ENCODE assay signal across 9 cellular contexts in the genomic region with DNA sequence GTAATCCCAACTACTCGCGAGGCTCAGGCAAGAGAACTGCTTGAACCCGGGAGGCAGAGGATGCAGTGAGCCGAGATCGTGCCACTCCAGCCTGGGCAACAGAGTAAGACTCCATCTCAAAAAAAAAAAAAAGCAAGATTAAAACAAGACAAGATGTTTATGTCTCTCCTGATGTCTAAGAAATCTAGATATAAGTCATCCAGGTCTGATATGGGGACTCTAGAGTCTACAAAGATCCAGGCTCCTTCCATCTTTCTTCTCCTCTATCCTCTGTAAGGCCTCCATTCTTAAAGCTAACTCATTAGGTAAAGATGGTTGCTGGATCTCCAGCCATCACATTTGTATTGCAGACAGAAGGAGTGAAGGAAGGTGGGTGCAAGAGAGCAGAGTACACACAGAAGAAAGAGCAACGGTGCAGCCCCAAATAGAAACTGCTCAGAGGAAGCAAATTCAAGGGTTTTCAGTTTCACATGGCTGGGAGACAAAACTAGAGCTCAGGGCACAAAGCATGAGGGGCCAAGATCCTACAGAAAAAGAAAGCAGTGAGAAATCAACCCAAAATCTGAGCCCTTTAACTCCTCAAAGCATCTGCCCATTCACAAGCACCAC.
A peak's percentile ranks its signal among the peaks of the same experiment; 100 is the strongest.
DNase-seq lines count a peak whose midpoint lies in the region; ATAC-seq, FAIRE-seq and TF ChIP-seq lines count a peak whose summit lies in the region.
"Had no signal": no experiment of that assay in that cellular context is flagged by ENCODE, and none has a peak within 500 bp of the region (broad histone marks: within the 10 kb centered on the region; RNA-seq: fewer than 3 reads in every experiment).

No MANE protein-coding gene starts in this region.

- peak overlapping the region; percentile 73 for H3K4me3 ChIP-seq in DOHH2 (ENCODE audit: low read length)
- peak overlapping the region; percentile 39 for H3K4me3 ChIP-seq in SU-DHL-6 (ENCODE audit: insufficient read depth, low read length, poor library complexity, severe bottlenecking)

- H3K27ac ChIP-seq in DOHH2 (ENCODE audit: low read depth, low read length) (peak overlapping the region; percentile 95), SU-DHL-6 (ENCODE audit: low read depth, low read length) (peak overlapping the region; percentile 96)

- no peaks in the 10 kb centered on the region for H3K9me2 ChIP-seq in DOHH2 (replicated peaks; ENCODE audit: control insufficient read depth, low read length)
- H3K9me2 ChIP-seq in SU-DHL-6 (replicated peaks; ENCODE audit: insufficient read depth, low read length) = no peaks in the 10 kb centered on the region

- H3K27me3 ChIP-seq in DOHH2 (ENCODE audit: control insufficient read depth, low read length) (no peaks in the 10 kb centered on the region), SU-DHL-6 (ENCODE audit: low read length) (no peaks in the 10 kb centered on the region)

- peak; percentile 21 for DNase-seq in GM19239 (ENCODE audit: insufficient read length, low spot score)
- DNase-seq in NCI-H1930 (lab: John Stamatoyannopoulos, UW) = no peak
- DNase-seq in activated effector memory CD4-positive, alpha-beta T cell treated with anti-CD3 and anti-CD28 coated beads, Interleukin-2, amount 50 U/mL, for 16 hours = no peak
- DNase-seq in NCI-H510A treated with DMSO at 0.1 percent for 48 hours (lab: John Stamatoyannopoulos, UW) = no peak
- DNase-seq in GF-D8 (lab: John Stamatoyannopoulos, UW) = no peak
- DNase-seq: DMS153 had no signal

- H3K4me1 ChIP-seq in DOHH2 (ENCODE audit: control insufficient read depth, low read length) = peaks cover 94% of the 10 kb centered on the region

- H3K79me2 ChIP-seq in DOHH2 (ENCODE audit: control insufficient read depth, low read length) (peaks cover 94% of the 10 kb centered on the region), SU-DHL-6 (ENCODE audit: insufficient read depth, low read length) (peaks cover 96% of the 10 kb centered on the region)

- H3K9me3 ChIP-seq in DOHH2 (ENCODE audit: control insufficient read depth, insufficient read depth, low read length) = no peaks in the 10 kb centered on the region
- H3K9me3 ChIP-seq in SU-DHL-6 (ENCODE audit: insufficient read depth, low read length) = no peaks in the 10 kb centered on the region

- TF ChIP-seq CTCF in DOHH2 (IDR thresholded peaks at IDR 0.05; ENCODE audit: low read depth, low read length, poor library complexity, severe bottlenecking) = no peak
- no peak for TF ChIP-seq CTCF in SU-DHL-6 (IDR thresholded peaks at IDR 0.05; ENCODE audit: insufficient read depth, low read length, poor library complexity, severe bottlenecking)

- H3K36me3 ChIP-seq in DOHH2 (ENCODE audit: control insufficient read depth, low read length) (peaks cover 10% of the 10 kb centered on the region), SU-DHL-6 (ENCODE audit: low read length) (no peaks in the 10 kb centered on the region)

- H3K4me2 ChIP-seq in DOHH2 (ENCODE audit: low read length) (peak overlapping the region; percentile 93), SU-DHL-6 (ENCODE audit: low read depth, low read length, poor library complexity, severe bottlenecking) (peak overlapping the region; percentile 96)

- peak; percentile 100 for FAIRE-seq in GM19239 (lab: Jason Lieb, UNC)

- ATAC-seq in HG02973 (IDR thresholded peaks at IDR 0.05; ENCODE audit: unreplicated experiment) = peak; percentile 73

- H2AFZ ChIP-seq in SU-DHL-6 (ENCODE audit: low read depth, low read length, severe bottlenecking) = no peak overlapping the region

- peak overlapping the region; percentile 46 for H3K9ac ChIP-seq in SU-DHL-6 (ENCODE audit: low read length)

- peaks cover 18% of the 10 kb centered on the region; the same call in 1 of the 2 replicates for H4K20me1 ChIP-seq in DOHH2 (ENCODE audit: control insufficient read depth, insufficient read depth, low read depth, low read length)
- H4K20me1 ChIP-seq in SU-DHL-6 (ENCODE audit: low read depth, low read length) = peaks cover 17% of the 10 kb centered on the region; the same call in 1 of the 2 replicates

- H3F3A ChIP-seq in DOHH2 (ENCODE audit: control insufficient read depth, insufficient read depth) (peaks cover 52% of the 10 kb centered on the region), SU-DHL-6 (ENCODE audit: insufficient read depth) (peaks cover 59% of the 10 kb centered on the region)
